7 cellular contexts compared by ENCODE assay signal in the genomic region with DNA sequence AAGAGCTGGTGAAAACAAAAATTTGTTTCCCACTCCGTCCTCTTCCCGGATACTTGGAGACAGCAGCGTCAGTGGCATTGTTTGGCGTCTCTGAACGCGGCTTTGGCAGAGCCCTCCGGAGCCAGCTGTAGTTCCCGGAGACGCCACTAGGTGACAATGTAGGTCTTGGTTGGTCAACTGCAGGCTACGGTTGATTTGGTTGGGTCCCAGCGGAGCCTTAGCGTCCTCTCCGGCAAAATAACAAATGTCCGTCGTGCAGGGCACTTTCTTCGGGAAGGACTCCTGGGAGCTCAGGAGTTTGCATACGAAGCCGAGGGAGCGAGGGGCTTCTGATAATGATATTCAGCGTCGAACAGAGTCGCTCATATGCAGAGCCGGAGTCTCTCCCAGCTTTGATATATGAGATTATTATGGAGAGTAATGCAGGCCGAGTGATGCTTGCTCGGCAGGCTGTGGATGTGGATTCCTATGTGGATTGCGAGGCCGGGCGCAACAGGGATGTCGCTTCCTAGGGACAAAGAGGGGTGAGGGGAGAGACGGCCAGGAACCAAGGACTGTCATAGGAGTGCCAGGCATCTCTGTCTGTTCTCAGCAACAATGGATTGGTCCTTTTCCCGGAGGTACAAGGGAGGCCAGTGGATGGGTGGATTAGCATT.
DNase-seq lines count a peak whose midpoint lies in the region; ATAC-seq, FAIRE-seq and TF ChIP-seq lines count a peak whose summit lies in the region.

No MANE protein-coding gene starts in this region.

- peak; percentile 88 for FAIRE-seq in GM12892 (lab: Jason Lieb, UNC)
- FAIRE-seq in TTC549 (lab: Jason Lieb, UNC): peak; percentile 48
- FAIRE-seq in small intestine (lab: Jason Lieb, UNC): no peak

- 5 to 8% (median 7%) methylated on average over 31 of the region's 31 CpGs for WGBS in small intestine, 3 donors

- no peak for TF ChIP-seq POLR2A in GM12892 (IDR thresholded peaks at IDR 0.05; ENCODE audit: low read depth, low read length)

- no peaks in the 10 kb centered on the region for H3K36me3 ChIP-seq in small intestine (ENCODE audit: control insufficient read depth in 2 of 2, insufficient read depth in 2 of 2, low read length in 2 of 2)

- no peaks in the 10 kb centered on the region for H3K4me1 ChIP-seq in small intestine (ENCODE audit: control insufficient read depth in 2 of 2, insufficient read depth in 1 of 2, low read depth in 1 of 2, low read length in 1 of 2)

- ATAC-seq in HG02852 (IDR thresholded peaks at IDR 0.05; ENCODE audit: unreplicated experiment): peak; percentile 83

- H3K27me3 ChIP-seq in small intestine (ENCODE audit: control insufficient read depth in 2 of 2, insufficient read depth in 2 of 2, low read length in 2 of 2): no peaks in the 10 kb centered on the region

- no peak overlapping the region for H3K27ac ChIP-seq in small intestine (ENCODE audit: low read depth in 1 of 2, low read length in 1 of 2)

- no peaks in the 10 kb centered on the region for H3K9me3 ChIP-seq in iPS-18c (ENCODE audit: control insufficient read depth, insufficient read depth, low read length)
- H3K9me3 ChIP-seq in small intestine (ENCODE audit: control insufficient read depth, low read depth): no peaks in the 10 kb centered on the region

- peak; percentile 58 for DNase-seq in GM12892 (ENCODE audit: insufficient read length)
- DNase-seq in NCI-H187 (lab: John Stamatoyannopoulos, UW): peak; percentile 56 to 60
- peak; percentile 33 for DNase-seq in brain pericyte (ENCODE audit: low read depth, low spot score)
- peak; percentile 68 for DNase-seq in small intestine

- H3K4me3 ChIP-seq in iPS-18c (ENCODE audit: insufficient read depth, low read depth, low read length) (peak overlapping the region; percentile 43), small intestine (ENCODE audit: low read depth in 1 of 2, low read length in 2 of 2) (no peak overlapping the region)
